Comparison of ENCODE assay signal across 8 cellular contexts in the genomic region with DNA sequence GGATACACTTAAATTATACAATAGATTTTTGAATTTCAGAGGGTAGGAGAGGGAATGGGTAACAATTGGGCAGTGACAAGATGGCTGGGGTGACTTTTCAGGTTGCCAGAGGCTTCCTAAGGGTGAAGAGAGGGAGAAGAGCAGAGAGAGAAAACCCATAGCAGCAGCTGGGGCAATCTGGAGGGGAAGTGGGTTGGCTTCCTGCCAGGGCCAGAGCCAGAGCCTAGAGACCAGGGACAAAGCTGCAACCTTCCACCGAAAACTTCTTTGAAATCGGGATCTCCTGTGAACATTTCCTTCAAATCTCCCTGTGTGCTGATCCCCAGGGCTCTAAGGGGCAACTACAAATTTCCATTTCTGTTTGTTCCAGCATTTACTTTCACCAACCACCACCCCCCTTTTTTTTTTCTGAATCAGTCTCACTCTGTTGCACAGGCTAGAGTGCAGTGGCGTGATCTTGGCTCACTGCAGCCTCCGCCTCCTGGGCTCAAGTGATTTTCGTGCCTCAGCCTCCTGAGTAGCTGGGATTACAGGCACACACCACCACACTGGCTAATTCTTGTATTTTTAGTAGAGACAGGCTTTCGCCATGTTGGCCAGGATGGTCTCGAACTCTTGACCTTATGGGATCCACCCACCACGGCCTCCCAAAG.
A peak's percentile ranks its signal among the peaks of the same experiment; 100 is the strongest.
DNase-seq lines count a peak whose midpoint lies in the region; ATAC-seq and TF ChIP-seq lines count a peak whose summit lies in the region.

No MANE protein-coding gene starts in this region.

- H3K36me3 Mint-ChIP-seq in nephron progenitor cell (ENCODE audit: low read depth): peaks cover 9% of the 10 kb centered on the region

- no peaks in the 10 kb centered on the region for H3K27me3 Mint-ChIP-seq in nephron progenitor cell (ENCODE audit: low read depth, poor library complexity)

- no peak for ATAC-seq in GM21515 (IDR thresholded peaks at IDR 0.05; ENCODE audit: unreplicated experiment)

- H3K27ac Mint-ChIP-seq in nephron progenitor cell: no peak overlapping the region

- TF ChIP-seq CTCF in nephron progenitor cell (IDR thresholded peaks at IDR 0.05): no peak

- no peaks in the 10 kb centered on the region for H3K9me3 Mint-ChIP-seq in nephron progenitor cell

- H3K4me3 Mint-ChIP-seq in nephron progenitor cell: no peak overlapping the region

- H3K4me1 Mint-ChIP-seq in nephron progenitor cell: peaks cover 86% of the 10 kb centered on the region

- DNase-seq in DMS 273 treated with DMSO at 0.1 percent for 48 hours (lab: John Stamatoyannopoulos, UW) (peak; percentile 20), NCI-H2227 (lab: John Stamatoyannopoulos, UW; ENCODE audit: unreplicated experiment) (peak; percentile 19), medulla oblongata (ENCODE audit: extremely low spot score) (peak; percentile 41), SW480 (ENCODE audit: low spot score) (no peak), nephron progenitor cell (no peak), germinal center (ENCODE audit: low spot score) (no peak)
- DNase-seq in activated T-cell treated with anti-CD3 and anti-CD28 coated beads, Interleukin-2, amount 50 U/mL, for 48 hours: peak; percentile 45 to 47

Comparison
In these comparisons a context has a peak if more than half of its experiments do, and no peak if none do; other contexts are left out.
1. DNase-seq: peak in DMS 273 treated with DMSO at 0.1 percent for 48 hours (single experiment), NCI-H2227 (single experiment), activated T-cell treated with anti-CD3 and anti-CD28 coated beads, Interleukin-2, amount 50 U/mL, for 48 hours (2 of 2) and medulla oblongata (single experiment); none in SW480 (single experiment), nephron progenitor cell (single experiment) and germinal center (single experiment).